Comparison of ENCODE assay signal across 25 cellular contexts in genomic region chr13:78323848-78324247, GRCh38.
DNase-seq lines count a peak whose midpoint lies in the region; ATAC-seq, FAIRE-seq and TF ChIP-seq lines count a peak whose summit lies in the region.
"Had no signal": no experiment of that assay in that cellular context is flagged by ENCODE, and none has a peak within 500 bp of the region (broad histone marks: within the 10 kb centered on the region; RNA-seq: fewer than 3 reads in every experiment).

No MANE protein-coding gene starts in this region.

- DNase-seq in LHCN-M2 (ENCODE audit: low read depth), result peak; percentile 1
- DNase-seq in RWPE2 (ENCODE audit: low spot score), result no peak
- peak; percentile 23 for DNase-seq in fibroblast of pulmonary artery (ENCODE audit: low read depth)
- DNase-seq in small intestine, result peak; percentile 6
- DNase-seq in T-helper 1 cell, result no peak
- no peak for DNase-seq in KG1 (lab: John Stamatoyannopoulos, UW)
- DNase-seq in H4 (ENCODE audit: low spot score), result no peak
- DNase-seq: activated CD4-positive, alpha-beta T cell treated with anti-CD3 and anti-CD28 coated beads, Interleukin-2, amount 10 ng/mL, durations not matched to agents 7 days and 5 days; activated T-cell treated with anti-CD3 and anti-CD28 coated beads, Interleukin-2, amount 50 U/mL, for 4 hours; adrenal gland; Calu3; effector memory CD4-positive, alpha-beta T cell; mesendoderm; NCI-H748 treated with DMSO at 0.1 percent for 48 hours; stimulated activated CD4-positive, alpha-beta T cell treated with anti-CD3 and anti-CD28 coated beads, Interleukin-4, amount 100 ng/mL, for 4 hours; T1000; upper lobe of left lung; WERI-Rb-1 had no signal

- no peak for FAIRE-seq in small intestine (lab: Jason Lieb, UNC)
- FAIRE-seq: colon, frontal cortex had no signal

- H3K4me1 ChIP-seq in RWPE2 (ENCODE audit: insufficient read depth, poor library complexity, severe bottlenecking), result peaks cover 22% of the 10 kb centered on the region
- H3K4me1 ChIP-seq in small intestine (ENCODE audit: control insufficient read depth in 2 of 2, insufficient read depth in 1 of 2, low read depth in 1 of 2, low read length in 1 of 2), result no peaks in the 10 kb centered on the region
- H3K4me1 ChIP-seq: adrenal gland, upper lobe of left lung had no signal

- no peaks in the 10 kb centered on the region for H3K9me3 ChIP-seq in RWPE2 (ENCODE audit: severe bottlenecking)
- H3K9me3 ChIP-seq in small intestine (ENCODE audit: control insufficient read depth, low read depth), result no peaks in the 10 kb centered on the region
- H3K9me3 ChIP-seq: adrenal gland, upper lobe of left lung had no signal

- H3K4me3 ChIP-seq in RWPE2 (ENCODE audit: severe bottlenecking) (no peak overlapping the region), fibroblast of pulmonary artery (replicated peaks; ENCODE audit: low read depth, low read length) (no peak overlapping the region), small intestine (ENCODE audit: low read depth in 1 of 2, low read length in 2 of 2) (no peak overlapping the region)
- H3K4me3 ChIP-seq: adrenal gland, hepatocyte, upper lobe of left lung had no signal

- H3K27ac ChIP-seq in RWPE2 (ENCODE audit: poor library complexity, severe bottlenecking), result peak overlapping the region; percentile 47
- H3K27ac ChIP-seq in small intestine (ENCODE audit: low read depth in 1 of 2, low read length in 1 of 2), result no peak overlapping the region
- H3K27ac ChIP-seq: adrenal gland, hepatocyte, upper lobe of left lung, WERI-Rb-1 had no signal

- no peaks in the 10 kb centered on the region for H3K27me3 ChIP-seq in RWPE2 (ENCODE audit: insufficient read depth, poor library complexity, severe bottlenecking)
- H3K27me3 ChIP-seq in small intestine (ENCODE audit: control insufficient read depth in 2 of 2, insufficient read depth in 2 of 2, low read length in 2 of 2), result no peaks in the 10 kb centered on the region
- H3K27me3 ChIP-seq: adrenal gland, hepatocyte, upper lobe of left lung had no signal

- H3K36me3 ChIP-seq in RWPE2 (ENCODE audit: low read depth), result no peaks in the 10 kb centered on the region
- no peaks in the 10 kb centered on the region for H3K36me3 ChIP-seq in small intestine (ENCODE audit: control insufficient read depth in 2 of 2, insufficient read depth in 2 of 2, low read length in 2 of 2)
- H3K36me3 ChIP-seq: adrenal gland, upper lobe of left lung, WERI-Rb-1 had no signal

- TF ChIP-seq CTCF in RWPE2 (IDR thresholded peaks at IDR 0.05; ENCODE audit: poor library complexity, severe bottlenecking) (no peak), fibroblast of pulmonary artery (IDR thresholded peaks at IDR 0.05; ENCODE audit: low read length, missing control alignments) (no peak)

- 58 to 82% (median 69%) methylated on average over 2 of the region's 2 CpGs for WGBS in small intestine, 3 donors

- ATAC-seq in RWPE2 (ENCODE audit: low read depth), result peak; percentile 64
- ATAC-seq: activated T-cell treated with anti-CD3 and anti-CD28 coated beads, Interleukin-2, amount 50 U/mL, for 4 hours; esophagus mucosa; left lobe of liver; sciatic nerve; stimulated activated memory B cell treated with anti-CD40 and anti-IgM and Interleukin-4, amounts not matched to agents 10 μg/mL and 1 μg/mL and 100 μg/mL, for 72 hours had no signal

Comparison
In these comparisons a context has a peak if more than half of its experiments do, and no peak if none do; other contexts are left out.
1. DNase-seq: peak in LHCN-M2 (single experiment), fibroblast of pulmonary artery (single experiment) and small intestine (single experiment); none in RWPE2 (single experiment), T-helper 1 cell (0 of 5), KG1 (single experiment) and H4 (single experiment).